In the genomic region with DNA sequence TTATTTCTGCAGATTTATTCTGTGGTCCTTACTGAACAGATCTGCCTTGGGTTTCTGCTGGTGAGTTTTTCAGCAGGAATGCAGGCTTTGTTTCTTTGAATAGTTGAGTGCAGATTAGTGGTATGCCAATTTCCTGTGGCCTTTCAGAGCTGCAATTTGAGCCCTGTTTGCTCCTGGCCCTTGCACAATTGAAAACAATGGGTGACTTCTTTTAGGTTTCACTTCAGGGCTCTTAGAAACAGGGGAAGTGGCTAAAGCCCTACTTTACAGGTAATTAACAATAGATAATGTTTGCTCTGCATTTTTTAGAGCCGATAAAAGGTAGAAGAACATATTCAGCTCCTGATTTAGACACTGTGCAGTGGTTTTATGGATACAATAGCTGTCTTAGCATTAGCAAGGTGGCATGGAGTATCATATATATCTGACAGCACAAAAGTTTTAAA, we compare ENCODE assay signal across 9 cellular contexts. TPM values are rescaled to one million over a fixed set of nuclear protein-coding genes. Genes with fewer than 3 reads are reported as not detected.
DNase-seq lines count a peak whose midpoint lies in the region; ATAC-seq, FAIRE-seq and TF ChIP-seq lines count a peak whose summit lies in the region.
"Had no signal": no experiment of that assay in that cellular context is flagged by ENCODE, and none has a peak within 500 bp of the region (broad histone marks: within the 10 kb centered on the region; RNA-seq: fewer than 3 reads in every experiment).

No MANE protein-coding gene starts in this region.

- H3K27me3 ChIP-seq in BLaER1 = no peaks in the 10 kb centered on the region
- H3K27me3 ChIP-seq in ascending aorta = no peaks in the 10 kb centered on the region
- no peaks in the 10 kb centered on the region for H3K27me3 ChIP-seq in keratinocyte (ENCODE audit: control insufficient read depth, extremely low read depth, insufficient read depth, low read length)
- H3K27me3 ChIP-seq in upper lobe of right lung = no peaks in the 10 kb centered on the region

- peak; percentile 26 for DNase-seq in NCI-H510A (lab: John Stamatoyannopoulos, UW)
- no peak for DNase-seq in ascending aorta (ENCODE audit: low spot score in 2 of 2)
- no peak for DNase-seq in keratinocyte (ENCODE audit: low read depth, low spot score)
- no peak for DNase-seq in upper lobe of right lung
- DNase-seq in GM19240 (ENCODE audit: insufficient read length, low spot score) = no peak

- peak; percentile 82 for ATAC-seq in GM19395 (IDR thresholded peaks at IDR 0.05; ENCODE audit: unreplicated experiment)
- peak; percentile 77 for ATAC-seq in HG03432 (IDR thresholded peaks at IDR 0.05; ENCODE audit: unreplicated experiment)
- peak; percentile 82 for ATAC-seq in upper lobe of right lung

- H3K4me2 ChIP-seq in BLaER1 (peak overlapping the region; percentile 55), keratinocyte (ENCODE audit: control insufficient read depth, extremely low read depth, insufficient read depth, low read depth, low read length) (peak overlapping the region; percentile 73)

- intact Hi-C loops in ascending aorta (cut with DNase I) = no loop called here
- intact Hi-C loops in upper lobe of right lung (cut with DNase I) = no loop called here

- H3K27ac ChIP-seq in BLaER1 (peak overlapping the region; percentile 12; the same call in 1 of the 2 replicates), ascending aorta (peak overlapping the region; percentile 15 to 45), keratinocyte (ENCODE audit: control insufficient read depth, insufficient read depth, low read length) (peak overlapping the region; percentile 10), upper lobe of right lung (peak overlapping the region; percentile 32)

- dilution Hi-C loops in keratinocyte (cut with MboI; ENCODE audit: extremely low pct_ligation_motif_present, low sequenced_read_pairs) = no loop called here

- peak overlapping the region; percentile 43 for H2AFZ ChIP-seq in keratinocyte (ENCODE audit: control insufficient read depth, low read length)

- no peaks in the 10 kb centered on the region for H3K9me1 ChIP-seq in keratinocyte (ENCODE audit: control insufficient read depth, extremely low read depth, insufficient read depth, low read length)

- H3K36me3 ChIP-seq in BLaER1 = no peaks in the 10 kb centered on the region
- no peaks in the 10 kb centered on the region for H3K36me3 ChIP-seq in ascending aorta
- no peaks in the 10 kb centered on the region for H3K36me3 ChIP-seq in keratinocyte (ENCODE audit: control insufficient read depth in 2 of 2, extremely low read depth in 1 of 2, insufficient read depth in 2 of 2, low read length in 2 of 2)
- no peaks in the 10 kb centered on the region for H3K36me3 ChIP-seq in upper lobe of right lung

- peak; percentile 95 for FAIRE-seq in keratinocyte (lab: Jason Lieb, UNC)

- H3K79me2 ChIP-seq in keratinocyte (ENCODE audit: control insufficient read depth, insufficient read depth, low read length) = no peaks in the 10 kb centered on the region

- H3K9ac ChIP-seq in BLaER1 = peak overlapping the region; percentile 26; the same call in 1 of the 2 replicates
- H3K9ac ChIP-seq in keratinocyte (ENCODE audit: control insufficient read depth, extremely low read depth, insufficient read depth, low read length) = no peak overlapping the region

- peaks cover 65% of the 10 kb centered on the region for H3K4me1 ChIP-seq in BLaER1
- H3K4me1 ChIP-seq in ascending aorta = peaks cover 0 to 19% of the 10 kb centered on the region in 2 donors
- peaks cover 31% of the 10 kb centered on the region for H3K4me1 ChIP-seq in keratinocyte (ENCODE audit: control insufficient read depth, extremely low read depth, insufficient read depth, low read length)
- peaks cover 11% of the 10 kb centered on the region for H3K4me1 ChIP-seq in upper lobe of right lung

- peaks cover 13% of the 10 kb centered on the region; the same call in 1 of the 2 replicates for H3K9me3 ChIP-seq in BLaER1
- no peaks in the 10 kb centered on the region for H3K9me3 ChIP-seq in ascending aorta
- H3K9me3 ChIP-seq in keratinocyte (ENCODE audit: control insufficient read depth, low read depth, low read length) = no peaks in the 10 kb centered on the region
- H3K9me3 ChIP-seq in upper lobe of right lung = no peaks in the 10 kb centered on the region

- no peak for TF ChIP-seq CTCF in ascending aorta (IDR thresholded peaks at IDR 0.05)
- no peak for TF ChIP-seq CTCF in keratinocyte (optimal IDR thresholded peaks at IDR 0.05 in 1 of 3, IDR thresholded peaks at IDR 0.05 in 1 of 3, conservative IDR thresholded peaks at IDR 0.05 in 1 of 3; ENCODE audit: extremely low read depth in 1 of 3, insufficient read depth in 2 of 3, low read length in 3 of 3)
- no peak for TF ChIP-seq CTCF in upper lobe of right lung (IDR thresholded peaks at IDR 0.05)

- H4K20me1 ChIP-seq in BLaER1 (no peaks in the 10 kb centered on the region), keratinocyte (ENCODE audit: control insufficient read depth, extremely low read depth, insufficient read depth, low read length) (no peaks in the 10 kb centered on the region)

- no peak overlapping the region for H3K4me3 ChIP-seq in BLaER1
- H3K4me3 ChIP-seq in ascending aorta = no peak overlapping the region
- peak overlapping the region in 1 of 3 experiments; percentile 51 for H3K4me3 ChIP-seq in keratinocyte (ENCODE audit: control insufficient read depth in 2 of 3, extremely low read depth in 1 of 3, insufficient read depth in 2 of 3, low read depth in 1 of 3, low read length in 3 of 3)
- H3K4me3 ChIP-seq in upper lobe of right lung = no peak overlapping the region

RNA-seq across cellular contexts. Expression of a gene that starts 21.9 kb away (rescaled TPM):
- total RNA-seq in ascending aorta (348 TPM), upper lobe of right lung (134 TPM)
- polyA plus RNA-seq in keratinocyte = 1.7 to 3.6 TPM (median 3.4 TPM) in 3 replicates
- polyA plus RNA-seq in keratinocyte (2011; ENCODE audit: low read depth) = 3.0 TPM
- 1.3 and 2.2 TPM in 2 replicates for polyA plus RNA-seq in keratinocyte (2011; cell fraction: cytosol; rRNA removed)
- 2.9 and 4.4 TPM in 2 replicates for polyA plus RNA-seq in keratinocyte (2011; cell fraction: nucleus; rRNA removed)
- polyA plus RNA-seq in keratinocyte (2012; ENCODE audit: low replicate concordance) = 3.4 and 4.1 TPM in 2 replicates
- 1.7 to 4.4 TPM (median 4.3 TPM) in 3 replicates for polyA minus RNA-seq in keratinocyte
- 3.5 TPM for polyA minus RNA-seq in keratinocyte (2011; cell fraction: cytosol; rRNA and poly(A)+ RNA removed)
- 1.6 and 3.1 TPM in 2 replicates for polyA minus RNA-seq in keratinocyte (2011; cell fraction: nucleus; rRNA and poly(A)+ RNA removed)
- polyA plus RNA-seq: IgD-negative memory B cell had no signal
